In genomic region chr2:240153418-240153817, GRCh38 we compare ENCODE assay signal across 23 cellular contexts. TPM values are rescaled to one million over a fixed set of nuclear protein-coding genes. Genes with fewer than 3 reads are reported as not detected.
DNase-seq lines count a peak whose midpoint lies in the region; ATAC-seq and TF ChIP-seq lines count a peak whose summit lies in the region.
"Had no signal": no experiment of that assay in that cellular context is flagged by ENCODE, and none has a peak within 500 bp of the region (broad histone marks: within the 10 kb centered on the region; RNA-seq: fewer than 3 reads in every experiment).

No MANE protein-coding gene starts in this region.

- ATAC-seq in natural killer cell treated with Interleukin-12 subunit alpha and Interleukin-12 subunit beta and Interleukin-15 and Interleukin-18, amount 100 ng/mL, for 72 hours = no peak
- ATAC-seq in natural killer cell (no peak), psoas muscle (no peak), aorta (ENCODE audit: low FRiP score) (no peak)

- H3K79me2 ChIP-seq in MM.1S (ENCODE audit: low read length) = no peaks in the 10 kb centered on the region

- no peaks in the 10 kb centered on the region for H3F3A ChIP-seq in MM.1S (ENCODE audit: insufficient read depth, low read length)

- peaks cover 15 to 23% of the 10 kb centered on the region in 2 donors for H3K27me3 Mint-ChIP-seq in natural killer cell treated with Interleukin-12 subunit alpha and Interleukin-12 subunit beta and Interleukin-15 and Interleukin-18, amount 100 ng/mL, for 72 hours
- H3K27me3 Mint-ChIP-seq in natural killer cell (ENCODE audit: low read depth in 2 of 2) (peaks cover 0 to 4% of the 10 kb centered on the region in 2 donors), endothelial cell (ENCODE audit: unreplicated experiment) (peaks cover 8% of the 10 kb centered on the region)

- H3K9me2 ChIP-seq in MM.1S (replicated peaks; ENCODE audit: insufficient read depth, low read length) = no peaks in the 10 kb centered on the region

- H4K20me1 ChIP-seq in MM.1S (ENCODE audit: insufficient read depth, low read length) = no peaks in the 10 kb centered on the region

- intact Hi-C loops in natural killer cell (cut with micrococcal nuclease) = loop anchor here (5.0 kb wide), 1 partner anchor 284 kb away; the partner anchor contains the start of gene GPC1
- intact Hi-C loops in psoas muscle (cut with DNase I) = loop anchor here in 1 of 2 donors (5.0 kb wide), 1 partner anchor 39 kb away; no protein-coding TSS in a partner anchor
- intact Hi-C loops in aorta (cut with DNase I) = no loop called here

- no peak overlapping the region for H3K4me2 ChIP-seq in MM.1S (ENCODE audit: low read depth, low read length)

- TF ChIP-seq CTCF in natural killer cell (IDR thresholded peaks at IDR 0.05) (no peak), endothelial cell (IDR thresholded peaks at IDR 0.05; ENCODE audit: unreplicated experiment) (no peak), psoas muscle (IDR thresholded peaks at IDR 0.05) (no peak), MM.1S (IDR thresholded peaks at IDR 0.05; ENCODE audit: low read length) (no peak)

- no peak overlapping the region for H3K4me3 Mint-ChIP-seq in natural killer cell treated with Interleukin-12 subunit alpha and Interleukin-12 subunit beta and Interleukin-15 and Interleukin-18, amount 100 ng/mL, for 72 hours
- H3K4me3 Mint-ChIP-seq in natural killer cell = no peak overlapping the region
- no peak overlapping the region for H3K4me3 Mint-ChIP-seq in endothelial cell (ENCODE audit: unreplicated experiment)
- H3K4me3 Mint-ChIP-seq: CD4-positive, CD25-positive, alpha-beta regulatory T cell; CD8-positive, alpha-beta memory T cell had no signal

- no peaks in the 10 kb centered on the region for H3K9me3 Mint-ChIP-seq in natural killer cell treated with Interleukin-12 subunit alpha and Interleukin-12 subunit beta and Interleukin-15 and Interleukin-18, amount 100 ng/mL, for 72 hours
- no peaks in the 10 kb centered on the region for H3K9me3 Mint-ChIP-seq in natural killer cell
- no peaks in the 10 kb centered on the region for H3K9me3 Mint-ChIP-seq in endothelial cell (ENCODE audit: unreplicated experiment)

- H3K27me3 ChIP-seq in psoas muscle (ENCODE audit: insufficient read depth in 3 of 3, low read length in 2 of 3) (no peaks in the 10 kb centered on the region), aorta (ENCODE audit: control insufficient read depth in 1 of 2, insufficient read depth in 2 of 2, low read length in 1 of 2) (no peaks in the 10 kb centered on the region), MM.1S (replicated peaks; ENCODE audit: insufficient read depth, low read length) (peaks cover 54% of the 10 kb centered on the region)
- H3K27me3 ChIP-seq: BE2C had no signal

- H3K9ac ChIP-seq in MM.1S (ENCODE audit: low read length) = no peak overlapping the region
- H3K9ac ChIP-seq: GM23248 had no signal

- H2AFZ ChIP-seq in MM.1S (ENCODE audit: low read length) = no peak overlapping the region
- H2AFZ ChIP-seq: GM23248 had no signal

- H3K36me3 ChIP-seq in psoas muscle (ENCODE audit: insufficient read depth in 1 of 2, low read depth in 1 of 2) (no peaks in the 10 kb centered on the region), aorta (ENCODE audit: control insufficient read depth in 1 of 2, insufficient read depth in 2 of 2, low read length in 1 of 2) (no peaks in the 10 kb centered on the region), MM.1S (replicated peaks; ENCODE audit: insufficient read depth, low read length) (no peaks in the 10 kb centered on the region)
- H3K36me3 ChIP-seq: BE2C had no signal

- H3K4me1 Mint-ChIP-seq in natural killer cell treated with Interleukin-12 subunit alpha and Interleukin-12 subunit beta and Interleukin-15 and Interleukin-18, amount 100 ng/mL, for 72 hours (ENCODE audit: low read depth in 2 of 2) = no peaks in the 10 kb centered on the region
- H3K4me1 Mint-ChIP-seq in natural killer cell (no peaks in the 10 kb centered on the region), endothelial cell (ENCODE audit: unreplicated experiment) (no peaks in the 10 kb centered on the region)
- H3K4me1 Mint-ChIP-seq: CD4-positive, CD25-positive, alpha-beta regulatory T cell had no signal

- no peak overlapping the region for H3K27ac Mint-ChIP-seq in natural killer cell treated with Interleukin-12 subunit alpha and Interleukin-12 subunit beta and Interleukin-15 and Interleukin-18, amount 100 ng/mL, for 72 hours
- no peak overlapping the region for H3K27ac Mint-ChIP-seq in natural killer cell
- H3K27ac Mint-ChIP-seq in endothelial cell (ENCODE audit: unreplicated experiment) = peak overlapping the region; percentile 21
- H3K27ac Mint-ChIP-seq: CD8-positive, alpha-beta memory T cell had no signal

- H3K27ac ChIP-seq in psoas muscle (no peak overlapping the region), aorta (ENCODE audit: low read depth in 1 of 2, low read length in 2 of 2) (no peak overlapping the region), MM.1S (ENCODE audit: low read length) (no peak overlapping the region)
- H3K27ac ChIP-seq: GM23248, HL-60 had no signal

- H3K4me3 ChIP-seq in psoas muscle (no peak overlapping the region), aorta (ENCODE audit: low read length in 2 of 2) (no peak overlapping the region), MM.1S (ENCODE audit: low read length) (no peak overlapping the region)
- H3K4me3 ChIP-seq: GM23248 had no signal

- no peaks in the 10 kb centered on the region for H3K4me1 ChIP-seq in psoas muscle
- no peaks in the 10 kb centered on the region for H3K4me1 ChIP-seq in aorta (ENCODE audit: control insufficient read depth in 1 of 2, insufficient read depth in 2 of 2, low read length in 2 of 2)
- no peaks in the 10 kb centered on the region for H3K4me1 ChIP-seq in MM.1S (ENCODE audit: low read length)
- H3K4me1 ChIP-seq: BE2C had no signal

- 81 to 94% (median 86%) methylated on average over 3 of the region's 3 CpGs for WGBS in psoas muscle, 3 donors
- WGBS in aorta, 2 donors = 63 to 88% methylated on average over 3 of the region's 3 CpGs

- H3K36me3 Mint-ChIP-seq in natural killer cell treated with Interleukin-12 subunit alpha and Interleukin-12 subunit beta and Interleukin-15 and Interleukin-18, amount 100 ng/mL, for 72 hours = no peaks in the 10 kb centered on the region
- H3K36me3 Mint-ChIP-seq in natural killer cell = no peaks in the 10 kb centered on the region
- no peaks in the 10 kb centered on the region for H3K36me3 Mint-ChIP-seq in endothelial cell (ENCODE audit: low read depth, unreplicated experiment)
- H3K36me3 Mint-ChIP-seq: CD4-positive, CD25-positive, alpha-beta regulatory T cell; CD8-positive, alpha-beta memory T cell had no signal

- DNase-seq in natural killer cell treated with Interleukin-12 subunit alpha and Interleukin-12 subunit beta and Interleukin-15 and Interleukin-18, amount 100 ng/mL, for 72 hours (ENCODE audit: low spot score) = peak; percentile 35
- DNase-seq in natural killer cell (no peak), endothelial cell (ENCODE audit: low spot score) (no peak), psoas muscle (peak; percentile 1 to 10), aorta (peak; percentile 10 to 21), NK-92 (lab: John Stamatoyannopoulos, UW; ENCODE audit: unreplicated experiment) (no peak), occipital lobe (lab: John Stamatoyannopoulos, UW) (no peak), MM.1S (no peak)
- DNase-seq: ACHN; BE2C; C1 segment of cervical spinal cord; CD4-positive, CD25-positive, alpha-beta regulatory T cell; COR-L47; DMS153; DMS79; GDM1; GM23248; HCEC 1CT; IMR-90 had no signal

- H3K9me3 ChIP-seq in psoas muscle (no peaks in the 10 kb centered on the region), aorta (ENCODE audit: control insufficient read depth, low read length) (peaks cover 4% of the 10 kb centered on the region), MM.1S (replicated peaks; ENCODE audit: insufficient read depth, low read length) (no peaks in the 10 kb centered on the region)
- H3K9me3 ChIP-seq: BE2C had no signal

RNA-seq across cellular contexts. Expression of gene OTOS, which starts 13.0 kb away (rescaled TPM):
- total RNA-seq in natural killer cell treated with Interleukin-12 subunit alpha and Interleukin-12 subunit beta and Interleukin-15 and Interleukin-18, amount 100 ng/mL, for 72 hours = not detected
- total RNA-seq in natural killer cell (not detected), endothelial cell (ENCODE audit: unreplicated experiment) (not detected), psoas muscle (not detected), aorta (not detected), occipital lobe (0.94 TPM)
- polyA plus RNA-seq in psoas muscle (under 1 TPM in 1 of 3 donors, not detected in 2; 0.20 TPM), aorta (not detected)
- total RNA-seq: CD4-positive, CD25-positive, alpha-beta regulatory T cell; CD8-positive, alpha-beta memory T cell; GM23248; H4; HT1080; IMR-90 had no signal
- polyA plus RNA-seq: CD4-positive, CD25-positive, alpha-beta regulatory T cell; CD8-positive, alpha-beta memory T cell; GM23248 had no signal

RNA-seq across cellular contexts. Expression of gene COPS9, which starts 17.3 kb away (rescaled TPM):
- 100 to 1,000 TPM; 117 to 131 TPM for total RNA-seq in natural killer cell treated with Interleukin-12 subunit alpha and Interleukin-12 subunit beta and Interleukin-15 and Interleukin-18, amount 100 ng/mL, for 72 hours
- 10 to 100 TPM; 51.5 to 76.5 (median 53.5) TPM for total RNA-seq in natural killer cell
- total RNA-seq in endothelial cell (ENCODE audit: unreplicated experiment) = 165 TPM
- total RNA-seq in psoas muscle = 100 to 1,000 TPM; 136 to 214 (median 158) TPM
- polyA plus RNA-seq in psoas muscle = 100 to 1,000 TPM; 345 to 597 (median 427) TPM
- 10 to 100 TPM; 83.7 to 94.0 TPM for total RNA-seq in aorta
- polyA plus RNA-seq in aorta = 100 to 1,000 TPM; 415 to 787 TPM
- total RNA-seq in occipital lobe = 81.1 TPM

Comparison
In these comparisons a context has a peak if more than half of its experiments do, and no peak if none do; other contexts are left out.
1. DNase-seq: peak in natural killer cell treated with Interleukin-12 subunit alpha and Interleukin-12 subunit beta and Interleukin-15 and Interleukin-18, amount 100 ng/mL, for 72 hours (single experiment), psoas muscle (2 of 2) and aorta (2 of 2); none in natural killer cell (single experiment), endothelial cell (single experiment), NK-92 (single experiment), occipital lobe (single experiment) and MM.1S (single experiment).